In genomic region chr17:80510772-80511171, GRCh38 we compare ENCODE assay signal across 35 cellular contexts.
"Had no signal": no experiment of that assay in that cellular context is flagged by ENCODE, and none has a peak within 500 bp of the region (broad histone marks: within the 10 kb centered on the region; RNA-seq: fewer than 3 reads in every experiment).

No MANE protein-coding gene starts in this region.

- H3K27ac Mint-ChIP-seq: activated B cell treated with CpG ODN at 0.5 μM for 24 hours; activated CD4-positive, alpha-beta memory T cell treated with anti-CD3 and anti-CD28 coated beads for 36 hours; activated CD8-positive, alpha-beta memory T cell treated with anti-CD3 and anti-CD28 coated beads, Interleukin-2, amount 10 ng/mL, durations not matched to agents 7 days and 5 days; activated CD8-positive, alpha-beta T cell treated with anti-CD3 and anti-CD28 coated beads, Interleukin-2, amount 10 ng/mL, durations not matched to agents 7 days and 5 days; activated naive CD4-positive, alpha-beta T cell treated with anti-CD3 and anti-CD28 coated beads for 36 hours; activated naive CD4-positive, alpha-beta T cell treated with anti-CD3 and anti-CD28 coated beads, Interleukin-2, amount 50 U/mL, for 24 hours; activated naive CD8-positive, alpha-beta T cell treated with anti-CD3 and anti-CD28 coated beads for 36 hours; activated naive CD8-positive, alpha-beta T cell treated with anti-CD3 and anti-CD28 coated beads, Interleukin-2, amount 50 U/mL, for 24 hours; activated T-helper 1 cell treated with anti-CD3 and anti-CD28 coated beads, Interleukin-12 subunit alpha, Interleukin-12 subunit beta, Interleukin-2, Interleukin-4 antibody, amounts not matched to agents 30 ng/mL and 10 ng/mL and 1 ng/mL, durations not matched to agents 14 hours and 24 hours and 36 hours; activated T-helper 2 cell treated with anti-CD3 and anti-CD28 coated beads, Interferon-gamma antibody, Interleukin-2, Interleukin-4, amounts not matched to agents 10 μg/mL and 5 μg/mL and 100 μg/mL, durations not matched to agents 14 hours and 24 hours and 36 hours; effector memory CD8-positive, alpha-beta T cell; T-helper 17 cell; T-helper 2 cell treated with Interferon-gamma antibody and Interleukin-4, amounts not matched to agents 5 μg/mL and 100 μg/mL, for 36 hours had no signal

- H3K27ac ChIP-seq: adrenal gland, body of pancreas, esophagus squamous epithelium, gastroesophageal sphincter, WERI-Rb-1 had no signal

- H3K4me3 Mint-ChIP-seq: activated B cell treated with CpG ODN at 0.5 μM for 24 hours; activated CD4-positive, alpha-beta memory T cell treated with anti-CD3 and anti-CD28 coated beads for 36 hours; activated CD8-positive, alpha-beta memory T cell treated with anti-CD3 and anti-CD28 coated beads, Interleukin-2, amount 10 ng/mL, durations not matched to agents 7 days and 5 days; activated CD8-positive, alpha-beta T cell treated with anti-CD3 and anti-CD28 coated beads, Interleukin-2, amount 10 ng/mL, durations not matched to agents 7 days and 5 days; activated naive CD4-positive, alpha-beta T cell treated with anti-CD3 and anti-CD28 coated beads for 36 hours; activated naive CD4-positive, alpha-beta T cell treated with anti-CD3 and anti-CD28 coated beads, Interleukin-2, amount 50 U/mL, for 24 hours; activated naive CD8-positive, alpha-beta T cell treated with anti-CD3 and anti-CD28 coated beads for 36 hours; activated naive CD8-positive, alpha-beta T cell treated with anti-CD3 and anti-CD28 coated beads, Interleukin-2, amount 50 U/mL, for 24 hours; activated T-helper 1 cell treated with anti-CD3 and anti-CD28 coated beads, Interleukin-12 subunit alpha, Interleukin-12 subunit beta, Interleukin-2, Interleukin-4 antibody, amounts not matched to agents 30 ng/mL and 10 ng/mL and 1 ng/mL, durations not matched to agents 14 hours and 24 hours and 36 hours; effector memory CD8-positive, alpha-beta T cell; T-helper 17 cell; T-helper 2 cell treated with Interferon-gamma antibody and Interleukin-4, amounts not matched to agents 5 μg/mL and 100 μg/mL, for 36 hours had no signal

- H3K36me3 ChIP-seq: adrenal gland, esophagus squamous epithelium, gastroesophageal sphincter, WERI-Rb-1 had no signal

- H3K9me3 ChIP-seq: adrenal gland, body of pancreas, esophagus squamous epithelium, gastroesophageal sphincter had no signal

- FAIRE-seq: colon had no signal

- H3K4me3 ChIP-seq: adrenal gland, body of pancreas, esophagus squamous epithelium, gastroesophageal sphincter had no signal

- H3K4me1 ChIP-seq: body of pancreas, esophagus squamous epithelium, gastroesophageal sphincter had no signal

- DNase-seq: activated B cell treated with CpG ODN at 0.5 μM for 24 hours; activated CD4-positive, alpha-beta memory T cell treated with anti-CD3 and anti-CD28 coated beads for 36 hours; activated CD4-positive, alpha-beta T cell treated with anti-CD3 and anti-CD28 coated beads for 48 hours; activated CD8-positive, alpha-beta memory T cell treated with anti-CD3 and anti-CD28 coated beads, Interleukin-2, amount 10 ng/mL, durations not matched to agents 7 days and 5 days; activated CD8-positive, alpha-beta memory T cell treated with anti-CD3 and anti-CD28 coated beads, Interleukin-2, amount 50 U/mL, for 4 hours; activated CD8-positive, alpha-beta T cell treated with anti-CD3 and anti-CD28 coated beads, Interleukin-2, amount 10 ng/mL, durations not matched to agents 7 days and 5 days; activated effector memory CD4-positive, alpha-beta T cell treated with anti-CD3 and anti-CD28 coated beads, Interleukin-2, amount 50 U/mL, for 16 hours; activated naive CD4-positive, alpha-beta T cell treated with anti-CD3 and anti-CD28 coated beads for 36 hours; activated naive CD8-positive, alpha-beta T cell treated with anti-CD3 and anti-CD28 coated beads for 36 hours; activated naive CD8-positive, alpha-beta T cell treated with anti-CD3 and anti-CD28 coated beads, Interleukin-2, amount 50 U/mL, for 24 hours; activated T-cell treated with anti-CD3 and anti-CD28 coated beads, Interleukin-2, amount 50 U/mL, for 1 hour; activated T-cell treated with anti-CD3 and anti-CD28 coated beads, Interleukin-2, amount 50 U/mL, for 48 hours; adrenal gland; amygdala; aorta; body of pancreas; caudate nucleus; cortex of kidney; dermis blood vessel endothelial cell; effector CD4-positive, alpha-beta T cell; effector memory CD8-positive, alpha-beta T cell; erythroblast; esophagus squamous epithelium; foreskin melanocyte; T-helper 1 cell; T-helper 17 cell; T1000; WERI-Rb-1 had no signal

- H3K9me3 Mint-ChIP-seq: activated B cell treated with CpG ODN at 0.5 μM for 24 hours; activated CD4-positive, alpha-beta memory T cell treated with anti-CD3 and anti-CD28 coated beads for 36 hours; activated naive CD4-positive, alpha-beta T cell treated with anti-CD3 and anti-CD28 coated beads for 36 hours; activated naive CD4-positive, alpha-beta T cell treated with anti-CD3 and anti-CD28 coated beads, Interleukin-2, amount 50 U/mL, for 24 hours; activated naive CD8-positive, alpha-beta T cell treated with anti-CD3 and anti-CD28 coated beads for 36 hours; activated naive CD8-positive, alpha-beta T cell treated with anti-CD3 and anti-CD28 coated beads, Interleukin-2, amount 50 U/mL, for 24 hours; activated T-helper 1 cell treated with anti-CD3 and anti-CD28 coated beads, Interleukin-12 subunit alpha, Interleukin-12 subunit beta, Interleukin-2, Interleukin-4 antibody, amounts not matched to agents 30 ng/mL and 10 ng/mL and 1 ng/mL, durations not matched to agents 14 hours and 24 hours and 36 hours; activated T-helper 2 cell treated with anti-CD3 and anti-CD28 coated beads, Interferon-gamma antibody, Interleukin-2, Interleukin-4, amounts not matched to agents 10 μg/mL and 5 μg/mL and 100 μg/mL, durations not matched to agents 14 hours and 24 hours and 36 hours; effector memory CD8-positive, alpha-beta T cell; T-helper 2 cell treated with Interferon-gamma antibody and Interleukin-4, amounts not matched to agents 5 μg/mL and 100 μg/mL, for 36 hours had no signal

- H3K4me1 Mint-ChIP-seq: activated B cell treated with CpG ODN at 0.5 μM for 24 hours; activated CD8-positive, alpha-beta memory T cell treated with anti-CD3 and anti-CD28 coated beads, Interleukin-2, amount 10 ng/mL, durations not matched to agents 7 days and 5 days; activated naive CD4-positive, alpha-beta T cell treated with anti-CD3 and anti-CD28 coated beads, Interleukin-2, amount 50 U/mL, for 24 hours; activated naive CD8-positive, alpha-beta T cell treated with anti-CD3 and anti-CD28 coated beads, Interleukin-2, amount 50 U/mL, for 24 hours had no signal

- ATAC-seq: activated CD4-positive, CD25-positive, alpha-beta regulatory T cell treated with anti-CD3 and anti-CD28 coated beads, Interleukin-2, amount 50 U/mL, for 24 hours; activated CD8-positive, alpha-beta memory T cell treated with anti-CD3 and anti-CD28 coated beads, Interleukin-2, amount 10 ng/mL, durations not matched to agents 7 days and 5 days; activated CD8-positive, alpha-beta T cell treated with anti-CD3 and anti-CD28 coated beads, Interleukin-2, amount 10 ng/mL, durations not matched to agents 7 days and 5 days; activated naive CD8-positive, alpha-beta T cell treated with anti-CD3 and anti-CD28 coated beads, Interleukin-2, amount 50 U/mL, for 24 hours; body of pancreas; effector memory CD8-positive, alpha-beta T cell; gastroesophageal sphincter; T-helper 17 cell had no signal

- H3K36me3 Mint-ChIP-seq: activated CD4-positive, alpha-beta memory T cell treated with anti-CD3 and anti-CD28 coated beads for 36 hours; activated CD8-positive, alpha-beta memory T cell treated with anti-CD3 and anti-CD28 coated beads, Interleukin-2, amount 10 ng/mL, durations not matched to agents 7 days and 5 days; activated naive CD4-positive, alpha-beta T cell treated with anti-CD3 and anti-CD28 coated beads, Interleukin-2, amount 50 U/mL, for 24 hours; activated naive CD8-positive, alpha-beta T cell treated with anti-CD3 and anti-CD28 coated beads for 36 hours had no signal
